ENCODE assay signal across 22 cellular contexts in the genomic region with DNA sequence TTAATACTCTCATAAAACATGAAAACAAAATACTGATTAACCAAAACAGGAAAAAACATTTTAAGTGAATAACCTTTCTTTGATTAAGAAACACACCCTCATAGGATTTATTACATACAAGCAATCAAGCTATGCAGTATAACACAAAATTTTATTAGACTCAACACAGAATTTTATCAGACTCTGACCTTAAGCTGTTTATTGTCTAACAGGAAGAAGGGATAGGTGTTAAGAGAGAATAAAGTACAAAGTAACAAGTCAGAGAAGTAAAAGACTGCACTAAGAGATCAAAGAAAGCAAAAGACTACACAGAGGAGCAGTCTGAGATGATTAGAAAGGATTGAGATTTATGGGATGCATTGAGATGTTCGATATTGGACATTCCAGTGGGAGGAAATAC.
"Had no signal": no experiment of that assay in that cellular context is flagged by ENCODE, and none has a peak within 500 bp of the region (broad histone marks: within the 10 kb centered on the region; RNA-seq: fewer than 3 reads in every experiment).

No MANE protein-coding gene starts in this region.

- H3K27me3 Mint-ChIP-seq: activated B cell treated with CpG ODN at 0.5 μM for 24 hours; activated CD4-positive, alpha-beta T cell treated with anti-CD3 and anti-CD28 coated beads, Interleukin-2, amount 10 ng/mL, durations not matched to agents 24 days and 14 days; activated naive CD8-positive, alpha-beta T cell treated with anti-CD3 and anti-CD28 coated beads, Interleukin-2, amount 10 ng/mL, durations not matched to agents 7 days and 5 days; effector memory CD8-positive, alpha-beta T cell; natural killer cell treated with Interleukin-12 subunit alpha and Interleukin-12 subunit beta and Interleukin-15 and Interleukin-18, amount 100 ng/mL, for 72 hours had no signal

- H3K27ac ChIP-seq: brain microvascular endothelial cell had no signal

- H3K9me3 Mint-ChIP-seq: activated B cell treated with CpG ODN at 0.5 μM for 24 hours; activated CD4-positive, alpha-beta T cell treated with anti-CD3 and anti-CD28 coated beads, Interleukin-2, amount 10 ng/mL, durations not matched to agents 24 days and 14 days; activated naive CD8-positive, alpha-beta T cell treated with anti-CD3 and anti-CD28 coated beads, Interleukin-2, amount 10 ng/mL, durations not matched to agents 7 days and 5 days; activated T-cell treated with anti-CD3 and anti-CD28 coated beads, Interleukin-2, amount 50 U/mL, for 72 hours; effector memory CD8-positive, alpha-beta T cell; natural killer cell treated with Interleukin-12 subunit alpha and Interleukin-12 subunit beta and Interleukin-15 and Interleukin-18, amount 100 ng/mL, for 72 hours had no signal

- DNase-seq: activated B cell treated with CpG ODN at 0.5 μM for 24 hours; activated CD4-positive, alpha-beta T cell treated with anti-CD3 and anti-CD28 coated beads, Interleukin-2, amount 10 ng/mL, durations not matched to agents 24 days and 14 days; activated CD8-positive, alpha-beta memory T cell treated with anti-CD3 and anti-CD28 coated beads, Interleukin-2, amount 50 U/mL, for 48 hours; activated CD8-positive, alpha-beta T cell treated with anti-CD3 and anti-CD28 coated beads, Interleukin-2, amount 10 ng/mL, durations not matched to agents 7 days and 5 days; activated naive CD8-positive, alpha-beta T cell treated with anti-CD3 and anti-CD28 coated beads, Interleukin-2, amount 10 ng/mL, durations not matched to agents 7 days and 5 days; activated T-cell treated with anti-CD3 and anti-CD28 coated beads, Interleukin-2, amount 50 U/mL, for 72 hours; anterior cingulate cortex; brain microvascular endothelial cell; cerebellar nuclear complex; dermis blood vessel endothelial cell; effector memory CD8-positive, alpha-beta T cell; head of caudate nucleus; left cardiac atrium; nucleus accumbens; stimulated activated CD4-positive, alpha-beta T cell treated with anti-CD3 and anti-CD28 coated beads, Interleukin-2, amount 100 ng/mL, for 48 hours; stimulated activated naive CD4-positive, alpha-beta T cell; substantia nigra; trophoblast cell had no signal

- ATAC-seq: activated CD8-positive, alpha-beta T cell treated with anti-CD3 and anti-CD28 coated beads, Interleukin-2, amount 10 ng/mL, durations not matched to agents 7 days and 5 days; activated T-cell treated with anti-CD3 and anti-CD28 coated beads, Interleukin-2, amount 50 U/mL, for 72 hours; effector memory CD8-positive, alpha-beta T cell; left cardiac atrium; natural killer cell treated with Interleukin-12 subunit alpha and Interleukin-12 subunit beta and Interleukin-15 and Interleukin-18, amount 100 ng/mL, for 72 hours had no signal

- H3K36me3 ChIP-seq: brain microvascular endothelial cell had no signal

- FAIRE-seq: frontal cortex, TTC549 had no signal

- H3K27ac Mint-ChIP-seq: activated B cell treated with CpG ODN at 0.5 μM for 24 hours; activated CD4-positive, alpha-beta T cell treated with anti-CD3 and anti-CD28 coated beads, Interleukin-2, amount 10 ng/mL, durations not matched to agents 24 days and 14 days; activated CD8-positive, alpha-beta T cell treated with anti-CD3 and anti-CD28 coated beads, Interleukin-2, amount 10 ng/mL, durations not matched to agents 7 days and 5 days; activated naive CD8-positive, alpha-beta T cell treated with anti-CD3 and anti-CD28 coated beads, Interleukin-2, amount 10 ng/mL, durations not matched to agents 7 days and 5 days; activated T-cell treated with anti-CD3 and anti-CD28 coated beads, Interleukin-2, amount 50 U/mL, for 72 hours; natural killer cell treated with Interleukin-12 subunit alpha and Interleukin-12 subunit beta and Interleukin-15 and Interleukin-18, amount 100 ng/mL, for 72 hours had no signal

- H3K36me3 Mint-ChIP-seq: natural killer cell treated with Interleukin-12 subunit alpha and Interleukin-12 subunit beta and Interleukin-15 and Interleukin-18, amount 100 ng/mL, for 72 hours had no signal

- H3K4me3 Mint-ChIP-seq: activated B cell treated with CpG ODN at 0.5 μM for 24 hours; activated CD4-positive, alpha-beta T cell treated with anti-CD3 and anti-CD28 coated beads, Interleukin-2, amount 10 ng/mL, durations not matched to agents 24 days and 14 days; activated CD8-positive, alpha-beta T cell treated with anti-CD3 and anti-CD28 coated beads, Interleukin-2, amount 10 ng/mL, durations not matched to agents 7 days and 5 days; activated naive CD8-positive, alpha-beta T cell treated with anti-CD3 and anti-CD28 coated beads, Interleukin-2, amount 10 ng/mL, durations not matched to agents 7 days and 5 days; activated T-cell treated with anti-CD3 and anti-CD28 coated beads, Interleukin-2, amount 50 U/mL, for 72 hours; effector memory CD8-positive, alpha-beta T cell; natural killer cell treated with Interleukin-12 subunit alpha and Interleukin-12 subunit beta and Interleukin-15 and Interleukin-18, amount 100 ng/mL, for 72 hours had no signal

- H3K4me1 Mint-ChIP-seq: activated B cell treated with CpG ODN at 0.5 μM for 24 hours had no signal

- H3K4me3 ChIP-seq: lung had no signal

- H3K27me3 ChIP-seq: brain microvascular endothelial cell had no signal
